Comparison of ENCODE assay signal across 9 cellular contexts in the genomic region with DNA sequence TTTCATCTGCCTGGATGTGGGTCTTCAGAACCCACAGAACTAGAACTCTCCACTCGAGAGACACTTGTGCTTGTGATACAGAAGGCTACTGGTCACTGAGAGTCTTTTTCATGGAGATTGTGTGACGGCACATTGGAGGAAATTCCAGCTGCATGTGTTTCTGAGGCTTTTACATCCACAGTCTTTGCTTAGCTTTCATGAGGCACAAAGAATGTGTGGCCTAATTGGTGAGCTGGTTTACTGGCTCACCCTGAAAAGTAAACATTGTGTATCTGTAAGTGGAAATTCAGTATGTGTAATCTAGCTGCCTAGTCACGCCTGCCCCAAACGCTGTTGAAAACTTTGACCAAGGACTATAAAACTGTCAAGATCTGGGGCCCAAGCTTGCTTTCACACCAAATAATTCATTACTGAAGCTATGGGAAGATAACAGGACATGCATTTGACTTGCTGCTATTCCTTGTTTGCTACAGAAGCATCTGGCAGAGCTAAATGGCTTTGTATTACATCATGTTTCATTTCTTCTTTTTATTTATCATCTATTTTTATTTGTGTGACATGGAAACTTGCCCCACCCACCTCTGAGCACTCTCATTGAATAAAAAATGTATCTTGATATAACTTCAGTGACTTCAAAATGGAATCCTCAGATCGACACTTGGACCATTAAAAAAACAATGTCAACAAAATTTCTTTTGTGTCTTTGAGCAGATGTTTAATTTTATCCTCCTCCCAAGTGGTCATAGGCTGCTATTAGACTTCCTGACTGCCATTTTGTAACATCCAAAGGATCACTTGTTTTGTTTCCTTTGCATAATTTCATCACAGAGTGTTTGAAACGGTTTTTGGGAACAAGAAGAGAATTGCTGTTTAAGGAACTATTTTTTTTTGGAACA.
A peak's percentile ranks its signal among the peaks of the same experiment; 100 is the strongest.
DNase-seq lines count a peak whose midpoint lies in the region; ATAC-seq, FAIRE-seq and TF ChIP-seq lines count a peak whose summit lies in the region.
"Had no signal": no experiment of that assay in that cellular context is flagged by ENCODE, and none has a peak within 500 bp of the region (broad histone marks: within the 10 kb centered on the region; RNA-seq: fewer than 3 reads in every experiment).

No MANE protein-coding gene starts in this region.

- no peaks in the 10 kb centered on the region for H3K9me1 ChIP-seq in keratinocyte (ENCODE audit: control insufficient read depth, extremely low read depth, insufficient read depth, low read length)

- peak; percentile 69 for FAIRE-seq in keratinocyte (lab: Jason Lieb, UNC)

- peak overlapping the region; percentile 20 for H2AFZ ChIP-seq in keratinocyte (ENCODE audit: control insufficient read depth, low read length)

- no peaks in the 10 kb centered on the region for H4K20me1 ChIP-seq in keratinocyte (ENCODE audit: control insufficient read depth, extremely low read depth, insufficient read depth, low read length)

- no peaks in the 10 kb centered on the region for H3K79me2 ChIP-seq in keratinocyte (ENCODE audit: control insufficient read depth, insufficient read depth, low read length)

- peak overlapping the region; percentile 25 for H3K4me2 ChIP-seq in keratinocyte (ENCODE audit: control insufficient read depth, extremely low read depth, insufficient read depth, low read depth, low read length)

- H3K4me3 ChIP-seq in left ventricle myocardium inferior (no peak overlapping the region), right atrium auricular region (no peak overlapping the region), keratinocyte (ENCODE audit: control insufficient read depth in 2 of 3, extremely low read depth in 1 of 3, insufficient read depth in 2 of 3, low read depth in 1 of 3, low read length in 3 of 3) (no peak overlapping the region), WERI-Rb-1 (ENCODE audit: low read depth, low read length) (no peak overlapping the region)

- intact Hi-C loops in left ventricle myocardium inferior (cut with micrococcal nuclease) = no loop called here

- TF ChIP-seq CTCF in left ventricle myocardium inferior (IDR thresholded peaks at IDR 0.05; ENCODE audit: borderline replicate concordance) = no peak
- no peak for TF ChIP-seq CTCF in right atrium auricular region (IDR thresholded peaks at IDR 0.05)
- no peak for TF ChIP-seq CTCF in keratinocyte (optimal IDR thresholded peaks at IDR 0.05 in 1 of 3, IDR thresholded peaks at IDR 0.05 in 1 of 3, conservative IDR thresholded peaks at IDR 0.05 in 1 of 3; ENCODE audit: extremely low read depth in 1 of 3, insufficient read depth in 2 of 3, low read length in 3 of 3)
- TF ChIP-seq CTCF in WERI-Rb-1 (IDR thresholded peaks at IDR 0.05; ENCODE audit: low read depth, low read length) = no peak

- H3K27ac ChIP-seq in left ventricle myocardium inferior (replicated peaks) = peak overlapping the region; percentile 39
- peak overlapping the region in 1 of 2 donors; percentile 44 for H3K27ac ChIP-seq in right atrium auricular region
- H3K27ac ChIP-seq in keratinocyte (ENCODE audit: control insufficient read depth, insufficient read depth, low read length) = peak overlapping the region; percentile 28
- H3K27ac ChIP-seq in substantia nigra (ENCODE audit: low read depth, low read length, poor library complexity, severe bottlenecking) = no peak overlapping the region
- H3K27ac ChIP-seq in WERI-Rb-1 = no peak overlapping the region

- ATAC-seq in HG02840 (IDR thresholded peaks at IDR 0.05; ENCODE audit: low FRiP score, unreplicated experiment) = no peak

- no peaks in the 10 kb centered on the region for H3K36me3 ChIP-seq in left ventricle myocardium inferior
- H3K36me3 ChIP-seq in right atrium auricular region = no peaks in the 10 kb centered on the region
- no peaks in the 10 kb centered on the region for H3K36me3 ChIP-seq in keratinocyte (ENCODE audit: control insufficient read depth in 2 of 2, extremely low read depth in 1 of 2, insufficient read depth in 2 of 2, low read length in 2 of 2)
- no peaks in the 10 kb centered on the region for H3K36me3 ChIP-seq in WERI-Rb-1

- dilution Hi-C loops in keratinocyte (cut with MboI; ENCODE audit: extremely low pct_ligation_motif_present, low sequenced_read_pairs) = no loop called here

- H3K9ac ChIP-seq in keratinocyte (ENCODE audit: control insufficient read depth, extremely low read depth, insufficient read depth, low read length) = no peak overlapping the region

- DNase-seq in left ventricle myocardium inferior = no peak
- no peak for DNase-seq in right atrium auricular region (ENCODE audit: low spot score)
- peak; percentile 78 for DNase-seq in SHP77 treated with DMSO at 0.1 percent for 48 hours (lab: John Stamatoyannopoulos, UW)
- DNase-seq in keratinocyte (ENCODE audit: low read depth, low spot score) = no peak
- no peak for DNase-seq in substantia nigra (lab: John Stamatoyannopoulos, UW)
- DNase-seq in WERI-Rb-1 = no peak
- DNase-seq in NK-92 (lab: John Stamatoyannopoulos, UW; ENCODE audit: unreplicated experiment) = no peak
- DNase-seq: NCI-H1694 treated with DMSO at 0.1 percent for 48 hours had no signal

- H3K4me1 ChIP-seq in left ventricle myocardium inferior = peaks cover 5% of the 10 kb centered on the region
- H3K4me1 ChIP-seq in right atrium auricular region = peaks cover 0 to 10% of the 10 kb centered on the region in 2 donors
- peaks cover 46% of the 10 kb centered on the region for H3K4me1 ChIP-seq in keratinocyte (ENCODE audit: control insufficient read depth, extremely low read depth, insufficient read depth, low read length)

- no peaks in the 10 kb centered on the region for H3K27me3 ChIP-seq in left ventricle myocardium inferior (ENCODE audit: low read depth)
- H3K27me3 ChIP-seq in right atrium auricular region = no peaks in the 10 kb centered on the region
- no peaks in the 10 kb centered on the region for H3K27me3 ChIP-seq in keratinocyte (ENCODE audit: control insufficient read depth, extremely low read depth, insufficient read depth, low read length)
- H3K27me3 ChIP-seq in WERI-Rb-1 (ENCODE audit: insufficient read depth, low read depth, severe bottlenecking) = no peaks in the 10 kb centered on the region

- no peaks in the 10 kb centered on the region for H3K9me3 ChIP-seq in left ventricle myocardium inferior (replicated peaks)
- H3K9me3 ChIP-seq in right atrium auricular region = no peaks in the 10 kb centered on the region
- H3K9me3 ChIP-seq in keratinocyte (ENCODE audit: control insufficient read depth, low read depth, low read length) = no peaks in the 10 kb centered on the region
- no peaks in the 10 kb centered on the region for H3K9me3 ChIP-seq in WERI-Rb-1 (ENCODE audit: severe bottlenecking)

Comparison
In these comparisons a context has a peak if more than half of its experiments do, and no peak if none do; other contexts are left out.
1. H3K27ac ChIP-seq: peak in left ventricle myocardium inferior (single experiment) and keratinocyte (single experiment); none in substantia nigra (single experiment) and WERI-Rb-1 (single experiment).